Comparison of ENCODE assay signal across 25 cellular contexts in genomic region chr3:13300546-13301294, GRCh38.
DNase-seq lines count a peak whose midpoint lies in the region; ATAC-seq, FAIRE-seq and TF ChIP-seq lines count a peak whose summit lies in the region.
"Had no signal": no experiment of that assay in that cellular context is flagged by ENCODE, and none has a peak within 500 bp of the region (broad histone marks: within the 10 kb centered on the region; RNA-seq: fewer than 3 reads in every experiment).

No MANE protein-coding gene starts in this region.

- H3K4me1 ChIP-seq in A549 (peaks cover 11% of the 10 kb centered on the region), HEK293 (ENCODE audit: control insufficient read depth, insufficient read depth, low read length) (0 out of 2 replicates have a peak, but pooled peaks cover 5% of the 10 kb centered on the region), neural progenitor cell (peaks cover 23% of the 10 kb centered on the region)

- WGBS in A549 (ENCODE audit: missing lambda C conversion rate) = 78% methylated on average over 6 of the region's 6 CpGs

- H3K9me3 ChIP-seq in A549 (no peaks in the 10 kb centered on the region), HEK293 (ENCODE audit: control insufficient read depth, insufficient read depth, low read depth, low read length) (no peaks in the 10 kb centered on the region), neural progenitor cell (ENCODE audit: low read depth) (no peaks in the 10 kb centered on the region)
- H3K9me3 ChIP-seq: Caco-2, tibial artery had no signal

- no peak for TF ChIP-seq POLR2A in A549 (IDR thresholded peaks at IDR 0.05; ENCODE audit: low read length)

- POLR2A ChIA-PET in A549 (lab: Yijun Ruan, JAX) = no interaction called here
- POLR2A ChIA-PET in HEK293 (lab: Yijun Ruan, JAX) = no interaction called here

- peaks cover 6% of the 10 kb centered on the region for H3K27me3 Mint-ChIP-seq in neural progenitor cell (ENCODE audit: insufficient read depth, low read depth)

- H3K4me3 ChIP-seq in A549 (no peak overlapping the region), HEK293 (ENCODE audit: low read depth, low read length) (no peak overlapping the region), neural progenitor cell (no peak overlapping the region)
- H3K4me3 ChIP-seq: GM23248, PC-9, tibial artery had no signal

- H3K27me3 ChIP-seq in neural progenitor cell = no peaks in the 10 kb centered on the region

- TF ChIP-seq RAD21 in A549 (conservative IDR thresholded peaks at IDR 0.05 in 1 of 2, IDR thresholded peaks at IDR 0.05 in 1 of 2) = no peak

- H3K4me1 Mint-ChIP-seq in neural progenitor cell = peaks cover 41% of the 10 kb centered on the region

- intact Hi-C loops in head of caudate nucleus (cut with DNase I) = no loop called here

- H3F3A ChIP-seq in neural progenitor cell (ENCODE audit: low read depth) = peaks cover 20% of the 10 kb centered on the region

- TF ChIP-seq CTCF in A549 (IDR thresholded peaks at IDR 0.05) = no peak
- no peak for TF ChIP-seq CTCF in HEK293 (tag by site-specific recombination; IDR thresholded peaks at IDR 0.05)
- no peak for TF ChIP-seq CTCF in neural progenitor cell (IDR thresholded peaks at IDR 0.05)

- no peaks in the 10 kb centered on the region for H4K20me1 ChIP-seq in neural progenitor cell (ENCODE audit: low read depth)

- TF ChIP-seq EP300 in A549 (IDR thresholded peaks at IDR 0.05) = no peak

- peak overlapping the region; percentile 51; the same call in 1 of the 3 replicates for H3K4me2 ChIP-seq in A549
- peak overlapping the region; percentile 15 for H3K4me2 ChIP-seq in neural progenitor cell

- H3K4me3 Mint-ChIP-seq in neural progenitor cell = peak overlapping the region; percentile 30
- H3K4me3 Mint-ChIP-seq: activated CD4-positive, alpha-beta T cell treated with anti-CD3 and anti-CD28 coated beads, Interleukin-2, amount 10 ng/mL, durations not matched to agents 7 days and 5 days; activated T-cell treated with anti-CD3 and anti-CD28 coated beads, Interleukin-2, amount 50 U/mL, for 4 hours; natural killer cell had no signal

- H3K27ac Mint-ChIP-seq in neural progenitor cell = no peak overlapping the region
- H3K27ac Mint-ChIP-seq: activated CD4-positive, alpha-beta T cell treated with anti-CD3 and anti-CD28 coated beads, Interleukin-2, amount 10 ng/mL, durations not matched to agents 7 days and 5 days; natural killer cell had no signal

- no peak for DNase-seq in A549 (ENCODE audit: low read depth in 1 of 2, low spot score in 1 of 2)
- peak; percentile 41 for DNase-seq in astrocyte of the hippocampus (ENCODE audit: low read depth, low spot score)
- no peak for DNase-seq in neural progenitor cell (ENCODE audit: low spot score)
- DNase-seq in head of caudate nucleus = no peak
- DNase-seq: activated CD4-positive, alpha-beta T cell treated with anti-CD3 and anti-CD28 coated beads, Interleukin-2, amount 10 ng/mL, durations not matched to agents 7 days and 5 days; activated gamma-delta T cell treated with Interleukin-2 at 50 U/mL for 16 hours; activated T-cell treated with anti-CD3 and anti-CD28 coated beads, Interleukin-2, amount 50 U/mL, for 4 hours; C1 segment of cervical spinal cord; Caco-2; left ventricle myocardium superior; natural killer cell; NCI-H1417 treated with DMSO at 0.1 percent for 48 hours; NCI-H2081; NCI-H446; small intestine; stimulated activated CD4-positive, alpha-beta T cell treated with anti-CD3 and anti-CD28 coated beads, Interleukin-1b, Interleukin-23, amount 100 ng/mL, for 48 hours; T1000 had no signal

- H2AFZ ChIP-seq in neural progenitor cell (replicated peaks) = peak overlapping the region; percentile 21
- H2AFZ ChIP-seq: GM23248, PC-9 had no signal

- no peak overlapping the region for H3K9ac ChIP-seq in neural progenitor cell
- H3K9ac ChIP-seq: GM23248 had no signal

- H3K9me3 Mint-ChIP-seq in neural progenitor cell = no peaks in the 10 kb centered on the region
- H3K9me3 Mint-ChIP-seq: activated CD4-positive, alpha-beta T cell treated with anti-CD3 and anti-CD28 coated beads, Interleukin-2, amount 10 ng/mL, durations not matched to agents 7 days and 5 days; activated T-cell treated with anti-CD3 and anti-CD28 coated beads, Interleukin-2, amount 50 U/mL, for 4 hours; natural killer cell had no signal

- no peaks in the 10 kb centered on the region for H3K79me2 ChIP-seq in neural progenitor cell (ENCODE audit: low read depth)

- CTCF ChIA-PET in A549 (lab: Yijun Ruan, JAX) = interaction anchor here (0.6 to 2.3 kb wide), 3 partner anchors 18 to 208 kb away, joined by 3 to 6 read pairs (median 4); no protein-coding TSS in a partner anchor
- CTCF ChIA-PET in HEK293 (lab: Yijun Ruan, JAX) = no interaction called here

- peak overlapping the region in 1 of 2 experiments; percentile 72; a peak in 3 of 6 replicates for H3K27ac ChIP-seq in A549
- H3K27ac ChIP-seq in HEK293 (ENCODE audit: extremely low read depth, low read depth, low read length) = no peak overlapping the region
- no peak overlapping the region for H3K27ac ChIP-seq in neural progenitor cell
- H3K27ac ChIP-seq: GM23248, PC-9, tibial artery had no signal

- H3K36me3 ChIP-seq in HEK293 (ENCODE audit: control insufficient read depth in 2 of 2, insufficient read depth in 1 of 2, low read length in 2 of 2) = no peaks in the 10 kb centered on the region
- no peaks in the 10 kb centered on the region for H3K36me3 ChIP-seq in neural progenitor cell
- H3K36me3 ChIP-seq: tibial artery had no signal

- FAIRE-seq in A549 (lab: Jason Lieb, UNC) = no peak
- FAIRE-seq: endothelial cell of umbilical vein, GM12892, small intestine had no signal

- H3K36me3 Mint-ChIP-seq in neural progenitor cell = no peaks in the 10 kb centered on the region
- H3K36me3 Mint-ChIP-seq: natural killer cell had no signal

- ATAC-seq in A549 (no peak), esophagus mucosa (no peak), HG02642 (IDR thresholded peaks at IDR 0.05; ENCODE audit: poor library complexity, unreplicated experiment) (no peak)

TF ChIP-seq in A549, 52 proteins besides CTCF, POLR2A, EP300 and RAD21 (continues in another document):
- TF ChIP-seq SREBF2 (IDR thresholded peaks at IDR 0.05) (no peak), RNF2 (IDR thresholded peaks at IDR 0.05; ENCODE audit: borderline replicate concordance, low read depth) (no peak), TP53 (CRISPR knock-in tag; IDR thresholded peaks at IDR 0.05) (no peak), MAX (IDR thresholded peaks at IDR 0.05) (no peak), BHLHE40 (IDR thresholded peaks at IDR 0.05; ENCODE audit: low read depth, low read length) (no peak), KDM1A (IDR thresholded peaks at IDR 0.05; ENCODE audit: low read depth) (no peak), HES2 (IDR thresholded peaks at IDR 0.05) (no peak)
- TF ChIP-seq, protein P1, sequence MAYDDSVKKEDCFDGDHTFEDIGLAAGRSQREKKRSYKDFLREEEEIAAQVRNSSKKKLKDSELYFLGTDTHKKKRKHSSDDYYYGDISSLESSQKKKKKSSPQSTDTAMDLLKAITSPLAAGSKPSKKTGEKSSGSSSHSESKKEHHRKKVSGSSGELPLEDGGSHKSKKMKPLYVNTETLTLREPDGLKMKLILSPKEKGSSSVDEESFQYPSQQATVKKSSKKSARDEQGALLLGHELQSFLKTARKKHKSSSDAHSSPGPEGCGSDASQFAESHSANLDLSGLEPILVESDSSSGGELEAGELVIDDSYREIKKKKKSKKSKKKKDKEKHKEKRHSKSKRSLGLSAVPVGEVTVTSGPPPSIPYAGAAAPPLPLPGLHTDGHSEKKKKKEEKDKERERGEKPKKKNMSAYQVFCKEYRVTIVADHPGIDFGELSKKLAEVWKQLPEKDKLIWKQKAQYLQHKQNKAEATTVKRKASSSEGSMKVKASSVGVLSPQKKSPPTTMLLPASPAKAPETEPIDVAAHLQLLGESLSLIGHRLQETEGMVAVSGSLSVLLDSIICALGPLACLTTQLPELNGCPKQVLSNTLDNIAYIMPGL (CRISPR knock-in tag; IDR thresholded peaks at IDR 0.05; ENCODE audit: borderline replicate concordance) = no peak

TF ChIP-seq in HEK293, 187 proteins besides CTCF, POLR2A, EP300 and RAD21:
- TF ChIP-seq, protein P2, sequence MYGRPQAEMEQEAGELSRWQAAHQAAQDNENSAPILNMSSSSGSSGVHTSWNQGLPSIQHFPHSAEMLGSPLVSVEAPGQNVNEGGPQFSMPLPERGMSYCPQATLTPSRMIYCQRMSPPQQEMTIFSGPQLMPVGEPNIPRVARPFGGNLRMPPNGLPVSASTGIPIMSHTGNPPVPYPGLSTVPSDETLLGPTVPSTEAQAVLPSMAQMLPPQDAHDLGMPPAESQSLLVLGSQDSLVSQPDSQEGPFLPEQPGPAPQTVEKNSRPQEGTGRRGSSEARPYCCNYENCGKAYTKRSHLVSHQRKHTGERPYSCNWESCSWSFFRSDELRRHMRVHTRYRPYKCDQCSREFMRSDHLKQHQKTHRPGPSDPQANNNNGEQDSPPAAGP (tag by site-specific recombination; IDR thresholded peaks at IDR 0.05) = no peak
- TF ChIP-seq ZNF664 (tag by site-specific recombination; IDR thresholded peaks at IDR 0.05) (peak; percentile 60; the same call in 1 of the 2 replicates), ZFP37 (tag by site-specific recombination; IDR thresholded peaks at IDR 0.05) (no peak), ZNF600 (tag by site-specific recombination; IDR thresholded peaks at IDR 0.05) (no peak)
- TF ChIP-seq, protein P3, sequence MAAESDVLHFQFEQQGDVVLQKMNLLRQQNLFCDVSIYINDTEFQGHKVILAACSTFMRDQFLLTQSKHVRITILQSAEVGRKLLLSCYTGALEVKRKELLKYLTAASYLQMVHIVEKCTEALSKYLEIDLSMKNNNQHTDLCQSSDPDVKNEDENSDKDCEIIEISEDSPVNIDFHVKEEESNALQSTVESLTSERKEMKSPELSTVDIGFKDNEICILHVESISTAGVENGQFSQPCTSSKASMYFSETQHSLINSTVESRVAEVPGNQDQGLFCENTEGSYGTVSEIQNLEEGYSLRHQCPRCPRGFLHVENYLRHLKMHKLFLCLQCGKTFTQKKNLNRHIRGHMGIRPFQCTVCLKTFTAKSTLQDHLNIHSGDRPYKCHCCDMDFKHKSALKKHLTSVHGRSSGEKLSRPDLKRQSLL (tag by site-specific recombination; IDR thresholded peaks at IDR 0.05) = no peak
- TF ChIP-seq, protein P4, sequence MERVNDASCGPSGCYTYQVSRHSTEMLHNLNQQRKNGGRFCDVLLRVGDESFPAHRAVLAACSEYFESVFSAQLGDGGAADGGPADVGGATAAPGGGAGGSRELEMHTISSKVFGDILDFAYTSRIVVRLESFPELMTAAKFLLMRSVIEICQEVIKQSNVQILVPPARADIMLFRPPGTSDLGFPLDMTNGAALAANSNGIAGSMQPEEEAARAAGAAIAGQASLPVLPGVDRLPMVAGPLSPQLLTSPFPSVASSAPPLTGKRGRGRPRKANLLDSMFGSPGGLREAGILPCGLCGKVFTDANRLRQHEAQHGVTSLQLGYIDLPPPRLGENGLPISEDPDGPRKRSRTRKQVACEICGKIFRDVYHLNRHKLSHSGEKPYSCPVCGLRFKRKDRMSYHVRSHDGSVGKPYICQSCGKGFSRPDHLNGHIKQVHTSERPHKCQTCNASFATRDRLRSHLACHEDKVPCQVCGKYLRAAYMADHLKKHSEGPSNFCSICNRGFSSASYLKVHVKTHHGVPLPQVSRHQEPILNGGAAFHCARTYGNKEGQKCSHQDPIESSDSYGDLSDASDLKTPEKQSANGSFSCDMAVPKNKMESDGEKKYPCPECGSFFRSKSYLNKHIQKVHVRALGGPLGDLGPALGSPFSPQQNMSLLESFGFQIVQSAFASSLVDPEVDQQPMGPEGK (tag by site-specific recombination; IDR thresholded peaks at IDR 0.05) = no peak
TF ChIP-seq in HEK293: peak in this region for 1.
